In genomic region chr3:13069495-13069894, GRCh38 we compare ENCODE assay signal across 9 cellular contexts. TPM values are rescaled to one million over a fixed set of nuclear protein-coding genes. Genes with fewer than 3 reads are reported as not detected.
A peak's percentile ranks its signal among the peaks of the same experiment; 100 is the strongest.
DNase-seq lines count a peak whose midpoint lies in the region; ATAC-seq and TF ChIP-seq lines count a peak whose summit lies in the region.
"Had no signal": no experiment of that assay in that cellular context is flagged by ENCODE, and none has a peak within 500 bp of the region (broad histone marks: within the 10 kb centered on the region; RNA-seq: fewer than 3 reads in every experiment).

No MANE protein-coding gene starts in this region.

- H3K4me3 ChIP-seq in GM12864 (ENCODE audit: low read depth, low read length) = no peak overlapping the region; the same call in 1 of the 2 replicates
- no peak overlapping the region for H3K4me3 ChIP-seq in OCI-LY3 (ENCODE audit: low read length)
- H3K4me3 ChIP-seq in HAP-1 = no peak overlapping the region

- H3K4me1 Mint-ChIP-seq in endothelial cell (ENCODE audit: unreplicated experiment) = peaks cover 32% of the 10 kb centered on the region

- H3K36me3 ChIP-seq in OCI-LY3 (replicated peaks; ENCODE audit: low read depth, low read length) = no peaks in the 10 kb centered on the region
- H3K36me3 ChIP-seq in HAP-1 (replicated peaks) = no peaks in the 10 kb centered on the region

- H3K27me3 ChIP-seq in OCI-LY3 (ENCODE audit: low read depth, low read length) = peaks cover 18% of the 10 kb centered on the region
- no peaks in the 10 kb centered on the region for H3K27me3 ChIP-seq in HAP-1 (ENCODE audit: low read depth)

- no peak overlapping the region for H3K9ac ChIP-seq in OCI-LY3 (ENCODE audit: low read length)
- H3K9ac ChIP-seq: parathyroid adenoma had no signal

- in situ Hi-C loops in HAP-1 (cut with MboI; ENCODE audit: low sequenced_read_pairs) = no loop called here

- no peak overlapping the region for H3K4me2 ChIP-seq in OCI-LY3 (ENCODE audit: low read length)

- peaks cover 29% of the 10 kb centered on the region for H3K4me1 ChIP-seq in OCI-LY3 (ENCODE audit: low read length)
- no peaks in the 10 kb centered on the region for H3K4me1 ChIP-seq in HAP-1
- H3K4me1 ChIP-seq: parathyroid adenoma had no signal

- H3K9me3 ChIP-seq in OCI-LY3 (ENCODE audit: insufficient read depth, low read length) (no peaks in the 10 kb centered on the region), HAP-1 (no peaks in the 10 kb centered on the region)

- TF ChIP-seq CTCF in GM12864 (IDR thresholded peaks at IDR 0.05; ENCODE audit: low read depth, low read length, missing control alignments) = no peak
- no peak for TF ChIP-seq CTCF in OCI-LY3 (IDR thresholded peaks at IDR 0.05; ENCODE audit: low read depth, low read length)
- no peak for TF ChIP-seq CTCF in endothelial cell (IDR thresholded peaks at IDR 0.05; ENCODE audit: unreplicated experiment)

- DNase-seq in GM12864 (ENCODE audit: low read depth) (peak; percentile 59), NCI-H1048 (lab: John Stamatoyannopoulos, UW) (no peak), cerebellum (ENCODE audit: low spot score) (no peak), endothelial cell (ENCODE audit: low spot score) (no peak), HAP-1 (ENCODE audit: low spot score in 2 of 2) (no peak)

- peaks cover 7% of the 10 kb centered on the region for H3K9me3 Mint-ChIP-seq in endothelial cell (ENCODE audit: unreplicated experiment)

- no peak overlapping the region for H3K4me3 Mint-ChIP-seq in endothelial cell (ENCODE audit: unreplicated experiment)

- peaks cover 19% of the 10 kb centered on the region for H3K27me3 Mint-ChIP-seq in endothelial cell (ENCODE audit: unreplicated experiment)

- H4K20me1 ChIP-seq in OCI-LY3 (ENCODE audit: insufficient read depth, low read length) = no peaks in the 10 kb centered on the region

- no peak overlapping the region for H3K27ac ChIP-seq in OCI-LY3 (ENCODE audit: low read length)
- H3K27ac ChIP-seq: parathyroid adenoma had no signal

- H3K27ac Mint-ChIP-seq in endothelial cell (ENCODE audit: unreplicated experiment) = no peak overlapping the region

- H3K79me2 ChIP-seq in OCI-LY3 (ENCODE audit: low read length) = no peaks in the 10 kb centered on the region
- H3K79me2 ChIP-seq: parathyroid adenoma had no signal

- H3K36me3 Mint-ChIP-seq in endothelial cell (ENCODE audit: low read depth, unreplicated experiment) = peaks cover 20% of the 10 kb centered on the region

- H2AFZ ChIP-seq in OCI-LY3 (ENCODE audit: low read depth, low read length) = 0 out of 2 replicates have a peak overlapping the region, but pooled peaks have one; percentile 1
- H2AFZ ChIP-seq: parathyroid adenoma had no signal

- peak; percentile 53 for ATAC-seq in GM21529 (IDR thresholded peaks at IDR 0.05; ENCODE audit: unreplicated experiment)
- peak; percentile 42 for ATAC-seq in esophagus mucosa

RNA-seq across cellular contexts. Expression of gene IQSEC1, which starts 3.7 kb away (rescaled TPM):
- total RNA-seq in esophagus mucosa (9.4 TPM), cerebellum (27.2 TPM), endothelial cell (ENCODE audit: unreplicated experiment) (75.3 TPM)
